Comparison of ENCODE assay signal across 1 cellular context in genomic region chr10:21330628-21331020, GRCh38.
TF ChIP-seq lines count a peak whose summit lies in the region.

No MANE protein-coding gene starts in this region.

TF ChIP-seq in GM23338, 12 proteins besides CTCF, POLR2A, EP300 and RAD21 (continued from another document):
- no peak for TF ChIP-seq ZNF462 (CRISPR knock-in tag; IDR thresholded peaks at IDR 0.05)
